ENCODE assay signal across 20 cellular contexts in the genomic region with DNA sequence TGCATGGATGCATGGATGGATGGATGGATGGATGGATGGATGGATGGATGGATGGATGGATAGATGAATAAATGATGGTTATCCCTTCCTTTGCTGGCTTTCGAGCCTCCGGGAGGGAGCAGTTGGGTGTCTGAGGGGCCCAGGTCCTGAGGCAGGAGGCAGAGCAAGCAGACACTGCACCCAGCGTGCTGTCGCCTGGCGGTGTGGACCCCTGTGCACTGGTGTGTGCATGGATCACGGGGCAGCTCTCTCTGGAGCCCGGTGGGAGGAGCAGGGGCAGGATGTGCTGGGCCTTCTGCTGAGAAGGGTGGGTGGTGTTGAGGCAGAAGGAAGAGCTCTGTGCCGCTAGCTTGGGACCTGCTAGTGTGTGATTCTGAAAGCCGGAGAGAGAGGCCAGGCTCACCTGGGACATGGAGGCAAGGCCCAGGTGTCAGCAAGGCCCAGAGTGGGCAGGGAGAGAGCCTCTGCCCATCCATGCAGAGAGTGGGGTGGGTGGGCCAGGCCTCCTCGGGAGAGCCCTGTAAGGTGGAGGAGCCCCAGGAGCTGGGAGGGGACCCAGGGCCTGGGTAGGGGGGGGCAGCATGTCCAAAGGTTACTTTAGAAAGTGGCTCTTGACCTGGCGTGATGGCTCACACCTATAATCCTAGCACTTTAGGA.
"Had no signal": no experiment of that assay in that cellular context is flagged by ENCODE, and none has a peak within 500 bp of the region (broad histone marks: within the 10 kb centered on the region; RNA-seq: fewer than 3 reads in every experiment).

No MANE protein-coding gene starts in this region.

- H3K36me3 ChIP-seq: esophagus muscularis mucosa, heart right ventricle, ovary, right lobe of liver, upper lobe of right lung had no signal

- H3K4me1 ChIP-seq: esophagus muscularis mucosa, foreskin keratinocyte, right lobe of liver had no signal

- H3K27ac ChIP-seq: foreskin keratinocyte, ovary, right lobe of liver, skin epidermis, upper lobe of right lung had no signal

- DNase-seq: activated CD4-positive, alpha-beta memory T cell treated with anti-CD3 and anti-CD28 coated beads, Interleukin-2, amount 10 ng/mL, durations not matched to agents 7 days and 5 days; activated CD4-positive, alpha-beta T cell treated with anti-CD3 and anti-CD28 coated beads for 1 hour; activated CD4-positive, alpha-beta T cell treated with anti-CD3 and anti-CD28 coated beads, Interleukin-2, amount 10 ng/mL, durations not matched to agents 7 days and 5 days; activated gamma-delta T cell; activated naive CD4-positive, alpha-beta T cell treated with anti-CD3 and anti-CD28 coated beads, Interleukin-2, amount 50 U/mL, for 16 hours; anterior cingulate cortex; dermis blood vessel endothelial cell; effector CD4-positive, alpha-beta T cell; foreskin keratinocyte; heart right ventricle; stimulated activated CD4-positive, alpha-beta T cell treated with anti-CD3 and anti-CD28 coated beads, Interleukin-4, amount 100 ng/mL, for 24 hours; substantia nigra; T-helper 2 cell; upper lobe of right lung had no signal

- H3K4me3 ChIP-seq: esophagus muscularis mucosa, heart right ventricle, ovary, right lobe of liver, skin epidermis, upper lobe of right lung had no signal

- ATAC-seq: foreskin keratinocyte; heart right ventricle; naive thymus-derived CD8-positive, alpha-beta T cell; right lobe of liver; stimulated activated effector memory CD8-positive, alpha-beta T cell treated with anti-CD3 and anti-CD28 coated beads, Interleukin-12 subunit alpha, Interleukin-12 subunit beta, amount 100 ng/mL, for 72 hours; upper lobe of right lung had no signal

- H3K9me3 ChIP-seq: esophagus muscularis mucosa, heart right ventricle, ovary, right lobe of liver, upper lobe of right lung had no signal

- H3K27me3 ChIP-seq: foreskin keratinocyte, heart right ventricle, ovary, right lobe of liver, upper lobe of right lung had no signal
